Comparison of ENCODE assay signal across 2 cellular contexts in genomic region chr10:1159131-1160061, GRCh38.
TF ChIP-seq lines count a peak whose summit lies in the region.

No MANE protein-coding gene starts in this region.

TF ChIP-seq in endothelial cell of umbilical vein, 7 proteins besides CTCF, POLR2A, EP300 and RAD21 (continued from another document):
- no peak for TF ChIP-seq FOS (IDR thresholded peaks at IDR 0.05; ENCODE audit: borderline replicate concordance, insufficient read depth, low read length)
- TF ChIP-seq MYC (IDR thresholded peaks at IDR 0.05; ENCODE audit: low read depth, low read length), result no peak
- no peak for TF ChIP-seq GATA2 (IDR thresholded peaks at IDR 0.05; ENCODE audit: insufficient read depth, insufficient read length, low read depth, low read length)
- no peak for TF ChIP-seq MAX (IDR thresholded peaks at IDR 0.05; ENCODE audit: insufficient read depth, insufficient read length)
- TF ChIP-seq EZH2 (IDR thresholded peaks at IDR 0.05; ENCODE audit: borderline replicate concordance, low read depth, low read length, severe bottlenecking), result no peak

TF ChIP-seq in HepG2, 621 proteins besides CTCF, POLR2A, EP300 and RAD21 (continued from another document):
- TF ChIP-seq, protein P1, sequence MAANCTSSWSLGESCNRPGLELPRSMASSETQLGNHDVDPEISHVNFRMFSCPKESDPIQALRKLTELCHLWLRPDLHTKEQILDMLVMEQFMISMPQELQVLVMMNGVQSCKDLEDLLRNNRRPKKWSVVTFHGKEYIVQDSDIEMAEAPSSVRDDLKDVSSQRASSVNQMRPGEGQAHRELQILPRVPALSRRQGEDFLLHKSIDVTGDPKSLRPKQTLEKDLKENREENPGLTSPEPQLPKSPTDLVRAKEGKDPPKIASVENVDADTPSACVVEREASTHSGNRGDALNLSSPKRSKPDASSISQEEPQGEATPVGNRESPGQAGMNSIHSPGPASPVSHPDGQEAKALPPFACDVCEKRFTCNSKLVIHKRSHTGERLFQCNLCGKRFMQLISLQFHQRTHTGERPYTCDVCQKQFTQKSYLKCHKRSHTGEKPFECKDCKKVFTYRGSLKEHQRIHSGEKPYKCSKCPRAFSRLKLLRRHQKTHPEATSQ (CRISPR knock-in tag; IDR thresholded peaks at IDR 0.05; ENCODE audit: borderline replicate concordance), result no peak
- TF ChIP-seq CBFB (CRISPR knock-in tag; IDR thresholded peaks at IDR 0.05) (no peak), ZNF558 (CRISPR knock-in tag; IDR thresholded peaks at IDR 0.05; ENCODE audit: borderline replicate concordance) (no peak), TCF7L2 (IDR thresholded peaks at IDR 0.05; ENCODE audit: low read depth, low read length) (no peak), KDM6A (CRISPR knock-in tag; IDR thresholded peaks at IDR 0.05; ENCODE audit: low read depth) (no peak)
